Comparison of ENCODE assay signal across 17 cellular contexts in the genomic region with DNA sequence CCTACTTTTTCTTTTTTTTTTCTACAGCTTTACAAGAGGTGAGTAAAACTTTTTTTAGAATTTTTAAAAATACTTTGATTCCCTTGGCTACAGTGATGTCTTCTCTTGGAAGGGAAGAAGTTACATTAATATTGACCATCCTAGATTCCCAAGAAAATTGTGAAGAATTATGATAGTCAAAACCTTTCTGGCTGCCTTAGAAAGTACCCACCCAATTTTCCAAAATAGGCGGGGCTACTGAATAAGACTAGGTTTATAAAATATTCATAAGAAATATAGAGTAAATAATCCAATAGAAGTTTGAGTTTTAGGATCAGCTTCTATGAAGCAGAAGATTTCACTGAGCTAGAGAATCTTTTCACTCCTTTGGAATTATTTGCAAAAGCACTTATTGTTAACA. TPM values are rescaled to one million over a fixed set of nuclear protein-coding genes. Genes with fewer than 3 reads are reported as not detected.
A peak's percentile ranks its signal among the peaks of the same experiment; 100 is the strongest.
DNase-seq lines count a peak whose midpoint lies in the region; ATAC-seq, FAIRE-seq and TF ChIP-seq lines count a peak whose summit lies in the region.
"Had no signal": no experiment of that assay in that cellular context is flagged by ENCODE, and none has a peak within 500 bp of the region (broad histone marks: within the 10 kb centered on the region; RNA-seq: fewer than 3 reads in every experiment).

No MANE protein-coding gene starts in this region.

- no peaks in the 10 kb centered on the region for H3K9me3 ChIP-seq in AG04450 (ENCODE audit: control insufficient read depth, insufficient read depth, low read length)
- no peaks in the 10 kb centered on the region for H3K9me3 ChIP-seq in psoas muscle
- H3K9me3 ChIP-seq in naive thymus-derived CD4-positive, alpha-beta T cell (ENCODE audit: control insufficient read depth in 2 of 3, low read length in 3 of 3), result no peaks in the 10 kb centered on the region

- CTCF ChIA-PET in AG04450 (lab: Charles Lee) (interaction anchor here (2.4 to 12.0 kb wide), 2 partner anchors 39 to 104 kb away, joined by 7 to 482 read pairs; no protein-coding TSS in a partner anchor), RWPE1 (lab: Yijun Ruan, JAX) (interaction anchor here (0.7 to 1.9 kb wide), 2 partner anchors 27 to 109 kb away, joined by 6 to 7 read pairs; no protein-coding TSS in a partner anchor)
- CTCF ChIA-PET in naive thymus-derived CD4-positive, alpha-beta T cell (lab: Charles Lee), result no interaction called here

- ATAC-seq in psoas muscle, result no peak
- no peak for ATAC-seq in naive thymus-derived CD4-positive, alpha-beta T cell
- ATAC-seq: K562; stimulated activated effector memory CD8-positive, alpha-beta T cell treated with anti-CD3 and anti-CD28 coated beads, Interleukin-12 subunit alpha, Interleukin-12 subunit beta, amount 100 ng/mL, for 72 hours had no signal

- intact Hi-C loops in psoas muscle (cut with DNase I), result loop anchor here (5.0 to 10.0 kb wide), 2 partner anchors 100 to 103 kb away; no protein-coding TSS in a partner anchor
- intact Hi-C loops in naive thymus-derived CD4-positive, alpha-beta T cell (cut with micrococcal nuclease), result loop anchor here in 1 of 2 donors (5.0 kb wide), 2 partner anchors 595 to 1150 kb away; no protein-coding TSS in a partner anchor

- no peaks in the 10 kb centered on the region for H3K36me3 Mint-ChIP-seq in naive thymus-derived CD4-positive, alpha-beta T cell
- H3K36me3 Mint-ChIP-seq: memory B cell; stimulated activated effector memory CD8-positive, alpha-beta T cell treated with anti-CD3 and anti-CD28 coated beads, Interleukin-12 subunit alpha, Interleukin-12 subunit beta, amount 100 ng/mL, for 72 hours had no signal

- peaks cover 0 to 4% (median 0%) of the 10 kb centered on the region in 11 donors for H3K9me3 Mint-ChIP-seq in naive thymus-derived CD4-positive, alpha-beta T cell
- H3K9me3 Mint-ChIP-seq: memory B cell; stimulated activated effector memory CD8-positive, alpha-beta T cell treated with anti-CD3 and anti-CD28 coated beads, Interleukin-12 subunit alpha, Interleukin-12 subunit beta, amount 100 ng/mL, for 72 hours; T-helper 1 cell treated with Interleukin-12 subunit alpha and Interleukin-12 subunit beta and Interleukin-4 antibody, amounts not matched to agents 30 μg/mL and 1 μg/mL, for 36 hours had no signal

- H3K36me3 ChIP-seq in psoas muscle (ENCODE audit: insufficient read depth in 1 of 2, low read depth in 1 of 2), result no peaks in the 10 kb centered on the region
- H3K36me3 ChIP-seq in naive thymus-derived CD4-positive, alpha-beta T cell (ENCODE audit: control insufficient read depth in 2 of 3, insufficient read depth in 3 of 3, low read length in 3 of 3), result no peaks in the 10 kb centered on the region

- H3K27me3 ChIP-seq in AG04450 (ENCODE audit: control insufficient read depth, insufficient read depth, low read length) (no peaks in the 10 kb centered on the region), psoas muscle (ENCODE audit: insufficient read depth in 3 of 3, low read length in 2 of 3) (peaks cover 0 to 10% (median 8%) of the 10 kb centered on the region in 3 donors)
- H3K27me3 ChIP-seq in naive thymus-derived CD4-positive, alpha-beta T cell (ENCODE audit: control insufficient read depth in 2 of 2, insufficient read depth in 2 of 2, low read length in 2 of 2), result peaks cover 0 to 9% of the 10 kb centered on the region in 2 donors

- H3K4me3 ChIP-seq in AG04450 (ENCODE audit: low read depth, low read length) (peak overlapping the region; percentile 96), fibroblast of pulmonary artery (replicated peaks; ENCODE audit: low read depth, low read length) (peak overlapping the region; percentile 96), psoas muscle (peak overlapping the region; percentile 56)
- H3K4me3 ChIP-seq in naive thymus-derived CD4-positive, alpha-beta T cell (ENCODE audit: low read length), result no peak overlapping the region
- H3K4me3 ChIP-seq: K562 had no signal

- DNase-seq in AG04450 (ENCODE audit: low read depth, low spot score), result no peak
- DNase-seq in fibroblast of pulmonary artery (ENCODE audit: low read depth), result peak; percentile 29
- no peak for DNase-seq in psoas muscle
- DNase-seq in RWPE1 (ENCODE audit: low spot score), result no peak
- no peak for DNase-seq in GM12891 (ENCODE audit: insufficient read length, low spot score)
- no peak for DNase-seq in naive thymus-derived CD4-positive, alpha-beta T cell
- DNase-seq in nucleus accumbens (lab: John Stamatoyannopoulos, UW), result no peak
- DNase-seq: amniotic stem cell, GF-D8, NCI-H1092, NCI-H2171 treated with DMSO at 0.1 percent for 48 hours, Right ventricle myocardium superior had no signal

- no peak for TF ChIP-seq CTCF in AG04450 (IDR thresholded peaks at IDR 0.05; ENCODE audit: low read depth, low read length)
- no peak for TF ChIP-seq CTCF in fibroblast of pulmonary artery (IDR thresholded peaks at IDR 0.05; ENCODE audit: low read length, missing control alignments)
- no peak for TF ChIP-seq CTCF in psoas muscle (IDR thresholded peaks at IDR 0.05)
- no peak for TF ChIP-seq CTCF in RWPE1 (conservative IDR thresholded peaks at IDR 0.05; ENCODE audit: low read depth)

- H3K27ac Mint-ChIP-seq in naive thymus-derived CD4-positive, alpha-beta T cell, result no peak overlapping the region
- H3K27ac Mint-ChIP-seq: memory B cell; stimulated activated effector memory CD8-positive, alpha-beta T cell treated with anti-CD3 and anti-CD28 coated beads, Interleukin-12 subunit alpha, Interleukin-12 subunit beta, amount 100 ng/mL, for 72 hours; T-helper 1 cell treated with Interleukin-12 subunit alpha and Interleukin-12 subunit beta and Interleukin-4 antibody, amounts not matched to agents 30 μg/mL and 1 μg/mL, for 36 hours had no signal

- no peak overlapping the region for H3K4me3 Mint-ChIP-seq in naive thymus-derived CD4-positive, alpha-beta T cell
- H3K4me3 Mint-ChIP-seq: memory B cell; stimulated activated effector memory CD8-positive, alpha-beta T cell treated with anti-CD3 and anti-CD28 coated beads, Interleukin-12 subunit alpha, Interleukin-12 subunit beta, amount 100 ng/mL, for 72 hours; T-helper 1 cell treated with Interleukin-12 subunit alpha and Interleukin-12 subunit beta and Interleukin-4 antibody, amounts not matched to agents 30 μg/mL and 1 μg/mL, for 36 hours had no signal

- no peaks in the 10 kb centered on the region for H3K4me1 ChIP-seq in psoas muscle
- H3K4me1 ChIP-seq in naive thymus-derived CD4-positive, alpha-beta T cell (ENCODE audit: control insufficient read depth in 2 of 2, insufficient read depth in 2 of 2, low read length in 2 of 2), result no peaks in the 10 kb centered on the region

- POLR2A ChIA-PET in AG04450 (lab: Yijun Ruan, JAX) (interaction anchor here (0.7 to 13.1 kb wide), 7 partner anchors 12 to 108 kb away, joined by 3 to 450 read pairs (median 27); no protein-coding TSS in a partner anchor), RWPE1 (lab: Yijun Ruan, JAX; ENCODE audit: low non-redundant PET) (no interaction called here)
- POLR2A ChIA-PET in naive thymus-derived CD4-positive, alpha-beta T cell (lab: Charles Lee), result no interaction called here

- TF ChIP-seq POLR2A in GM12891 (IDR thresholded peaks at IDR 0.05; ENCODE audit: low read depth, low read length), result no peak

- H3K27ac ChIP-seq in AG04450 (ENCODE audit: low read depth, low read length), result no peak overlapping the region
- no peak overlapping the region for H3K27ac ChIP-seq in psoas muscle
- no peak overlapping the region for H3K27ac ChIP-seq in RWPE1
- H3K27ac ChIP-seq in naive thymus-derived CD4-positive, alpha-beta T cell (ENCODE audit: low read depth, low read length), result no peak overlapping the region

- peaks cover 6 to 64% (median 54%) of the 10 kb centered on the region in 5 donors for H3K27me3 Mint-ChIP-seq in naive thymus-derived CD4-positive, alpha-beta T cell

- H3K4me1 Mint-ChIP-seq in naive thymus-derived CD4-positive, alpha-beta T cell, result peaks cover 6 to 24% (median 13%) of the 10 kb centered on the region in 7 donors

- FAIRE-seq in TTC549 (lab: Jason Lieb, UNC), result peak; percentile 77
- no peak for FAIRE-seq in GM12891 (lab: Jason Lieb, UNC)
- FAIRE-seq: K562 had no signal

- 68 to 70% (median 68%) methylated on average over 1 of the region's 1 CpG for WGBS in psoas muscle, 3 donors

TF ChIP-seq in GM12891, 5 proteins besides CTCF, POLR2A, EP300 and RAD21:
- no peak for TF ChIP-seq POU2F2 (IDR thresholded peaks at IDR 0.05; ENCODE audit: low read depth, low read length)
- no peak for TF ChIP-seq PAX5 (IDR thresholded peaks at IDR 0.05; ENCODE audit: insufficient read depth, low read length, severe bottlenecking)
- TF ChIP-seq POLR2AphosphoS5 (IDR thresholded peaks at IDR 0.05; ENCODE audit: low read depth, low read length), result no peak

RNA-seq across cellular contexts. Expression of gene COL1A2, which starts 3.0 kb away (rescaled TPM):
- 4,545 and 4,815 TPM in 2 replicates for polyA plus RNA-seq in AG04450 (2011; rRNA removed)
- 1,782 and 1,823 TPM in 2 replicates for polyA minus RNA-seq in AG04450 (2011; rRNA and poly(A)+ RNA removed)
- 10 to 100 TPM; 24.5 to 85.0 (median 36.3) TPM for total RNA-seq in psoas muscle
- polyA plus RNA-seq in psoas muscle, result 10 to 100 TPM; 10.8 to 21.0 (median 14.2) TPM
- polyA plus RNA-seq in GM12891 (2012; ENCODE audit: low read depth, missing spikeins), result 0.04 TPM
- 1 to 10 TPM in 1 of 5 experiments, under 1 TPM in 2, not detected in 2; 0.32 to 5.7 (median 0.41) TPM for total RNA-seq in naive thymus-derived CD4-positive, alpha-beta T cell
- not detected for polyA plus RNA-seq in naive thymus-derived CD4-positive, alpha-beta T cell

Comparison
In these comparisons a context has a peak if more than half of its experiments do, and no peak if none do; other contexts are left out.
1. RNA of gene COL1A2, which starts 3.0 kb away (polyA plus RNA-seq): 4,545 to 4,815 TPM in AG04450; 10.8 to 21.0 TPM in psoas muscle and not detected in naive thymus-derived CD4-positive, alpha-beta T cell; every median in the first group is over 100 times any median in the second.